ENCODE assay signal across 8 cellular contexts in the genomic region with DNA sequence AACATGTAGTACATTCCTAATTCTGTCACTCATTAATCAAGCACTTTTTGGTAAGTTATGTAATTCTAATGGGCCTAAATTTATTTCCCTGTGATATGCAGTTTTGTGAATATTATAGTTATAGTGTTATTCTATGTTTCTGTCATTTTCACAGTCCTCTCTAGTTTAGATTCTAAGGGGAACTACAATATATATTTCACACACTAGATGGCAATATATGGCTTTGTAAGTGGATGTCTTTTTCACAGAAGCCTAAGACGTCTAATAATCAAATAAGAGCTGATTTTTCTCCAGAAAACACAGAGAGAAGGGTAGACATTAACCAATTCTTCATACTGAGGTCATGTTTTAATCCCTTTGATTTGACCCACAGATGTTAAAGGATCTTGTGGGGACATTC. TPM values are rescaled to one million over a fixed set of nuclear protein-coding genes. Genes with fewer than 3 reads are reported as not detected.
DNase-seq lines count a peak whose midpoint lies in the region; ATAC-seq, FAIRE-seq and TF ChIP-seq lines count a peak whose summit lies in the region.

No MANE protein-coding gene starts in this region.

- CTCF ChIA-PET in Caco-2 (lab: Charles Lee): interaction anchor here (0.6 to 2.1 kb wide), 7 partner anchors 14 to 662 kb away, joined by 3 to 16 read pairs (median 5); a partner anchor contains a TSS

- H3K4me3 ChIP-seq in Caco-2 (ENCODE audit: low read depth, low read length): no peak overlapping the region
- no peak overlapping the region for H3K4me3 ChIP-seq in HL-60 (replicated peaks; ENCODE audit: insufficient read depth, low read length)

- no peak overlapping the region for H3K27ac Mint-ChIP-seq in Caco-2 (ENCODE audit: unreplicated experiment)
- H3K27ac Mint-ChIP-seq in activated CD4-positive, alpha-beta T cell treated with anti-CD3 and anti-CD28 coated beads, Interleukin-2, amount 10 ng/mL, durations not matched to agents 24 days and 14 days: no peak overlapping the region

- no peaks in the 10 kb centered on the region for H3K9me3 ChIP-seq in Caco-2

- H3K9me3 Mint-ChIP-seq in Caco-2 (ENCODE audit: unreplicated experiment): no peaks in the 10 kb centered on the region
- H3K9me3 Mint-ChIP-seq in activated CD4-positive, alpha-beta T cell treated with anti-CD3 and anti-CD28 coated beads, Interleukin-2, amount 10 ng/mL, durations not matched to agents 24 days and 14 days: no peaks in the 10 kb centered on the region

- H3K27me3 Mint-ChIP-seq in Caco-2 (ENCODE audit: insufficient read depth, unreplicated experiment): no peaks in the 10 kb centered on the region
- peaks cover 23% of the 10 kb centered on the region for H3K27me3 Mint-ChIP-seq in activated CD4-positive, alpha-beta T cell treated with anti-CD3 and anti-CD28 coated beads, Interleukin-2, amount 10 ng/mL, durations not matched to agents 24 days and 14 days

- H3K36me3 Mint-ChIP-seq in Caco-2 (ENCODE audit: insufficient read depth, unreplicated experiment): no peaks in the 10 kb centered on the region
- H3K36me3 Mint-ChIP-seq in activated CD4-positive, alpha-beta T cell treated with anti-CD3 and anti-CD28 coated beads, Interleukin-2, amount 10 ng/mL, durations not matched to agents 24 days and 14 days (ENCODE audit: low read depth): no peaks in the 10 kb centered on the region

- BruUV-seq in Caco-2 (replicated peaks; lab: Mats Ljungman, UMichigan): no TSS peak

- no peak overlapping the region for H3K27ac ChIP-seq in HL-60 (replicated peaks)

- ATAC-seq in GM18511 (IDR thresholded peaks at IDR 0.05; ENCODE audit: unreplicated experiment) (no peak), HG02870 (IDR thresholded peaks at IDR 0.05; ENCODE audit: unreplicated experiment) (no peak)

- POLR2A ChIA-PET in Caco-2 (lab: Charles Lee): no interaction called here

- TF ChIP-seq CTCF in Caco-2 (IDR thresholded peaks at IDR 0.05; ENCODE audit: insufficient read depth in 1 of 2, low read depth in 1 of 2, low read length in 1 of 2, severe bottlenecking in 1 of 2, unreplicated experiment in 1 of 2) (peak; percentile 36 to 37), HL-60 (IDR thresholded peaks at IDR 0.05; ENCODE audit: insufficient read depth, low read length) (peak; percentile 14)

- H3K4me1 ChIP-seq in Caco-2: no peaks in the 10 kb centered on the region

- no peak overlapping the region for H3K4me3 Mint-ChIP-seq in Caco-2 (ENCODE audit: unreplicated experiment)
- H3K4me3 Mint-ChIP-seq in activated CD4-positive, alpha-beta T cell treated with anti-CD3 and anti-CD28 coated beads, Interleukin-2, amount 10 ng/mL, durations not matched to agents 24 days and 14 days: no peak overlapping the region

- no peaks in the 10 kb centered on the region for H3K27me3 ChIP-seq in Caco-2 (replicated peaks; ENCODE audit: control insufficient read depth, insufficient read depth, low read length)
- no peaks in the 10 kb centered on the region for H3K27me3 ChIP-seq in HL-60 (ENCODE audit: insufficient read depth, poor library complexity, severe bottlenecking)

- no peak for DNase-seq in Caco-2
- DNase-seq in HL-60 (ENCODE audit: low read depth in 1 of 2, low spot score in 1 of 2): no peak
- no peak for DNase-seq in activated CD4-positive, alpha-beta T cell treated with anti-CD3 and anti-CD28 coated beads, Interleukin-2, amount 10 ng/mL, durations not matched to agents 24 days and 14 days
- no peak for DNase-seq in occipital lobe (lab: John Stamatoyannopoulos, UW)

- intact Hi-C loops in Caco-2 (cut with micrococcal nuclease; ENCODE audit: unreplicated experiment): loop anchor here (1.0 to 2.0 kb wide), 5 partner anchors 124 to 367 kb away; no protein-coding TSS in a partner anchor
- intact Hi-C loops in activated CD4-positive, alpha-beta T cell treated with anti-CD3 and anti-CD28 coated beads, Interleukin-2, amount 10 ng/mL, durations not matched to agents 24 days and 14 days (cut with micrococcal nuclease): loop anchor here (1.0 to 10.0 kb wide), 2 partner anchors 250 to 367 kb away; no protein-coding TSS in a partner anchor

- no peaks in the 10 kb centered on the region for H3K36me3 ChIP-seq in Caco-2 (ENCODE audit: control insufficient read depth, insufficient read depth, low read length)

- no peaks in the 10 kb centered on the region for H3K4me1 Mint-ChIP-seq in Caco-2 (ENCODE audit: low read depth, unreplicated experiment)
- H3K4me1 Mint-ChIP-seq in activated CD4-positive, alpha-beta T cell treated with anti-CD3 and anti-CD28 coated beads, Interleukin-2, amount 10 ng/mL, durations not matched to agents 24 days and 14 days: peaks cover 2% of the 10 kb centered on the region

- FAIRE-seq in TTC549 (lab: Jason Lieb, UNC) (peak; percentile 56), islet of Langerhans (lab: Jason Lieb, UNC) (peak; percentile 94)

RNA-seq across cellular contexts. Expression of a gene that starts 18.0 kb away (rescaled TPM):
- total RNA-seq in Caco-2 (2022) (5.7 and 6.7 TPM in 2 replicates), occipital lobe (2.8 TPM)
- 2.1 and 2.4 TPM in 2 replicates for total RNA-seq in activated CD4-positive, alpha-beta T cell treated with anti-CD3 and anti-CD28 coated beads, Interleukin-2, amount 10 ng/mL, durations not matched to agents 24 days and 14 days

RNA-seq across cellular contexts. Expression of a gene that starts 21.5 kb away (rescaled TPM):
- total RNA-seq in Caco-2 (2022) (not detected in 2 replicates), occipital lobe (3.4 TPM)
- total RNA-seq in activated CD4-positive, alpha-beta T cell treated with anti-CD3 and anti-CD28 coated beads, Interleukin-2, amount 10 ng/mL, durations not matched to agents 24 days and 14 days: not detected in 2 replicates
